In the genomic region with DNA sequence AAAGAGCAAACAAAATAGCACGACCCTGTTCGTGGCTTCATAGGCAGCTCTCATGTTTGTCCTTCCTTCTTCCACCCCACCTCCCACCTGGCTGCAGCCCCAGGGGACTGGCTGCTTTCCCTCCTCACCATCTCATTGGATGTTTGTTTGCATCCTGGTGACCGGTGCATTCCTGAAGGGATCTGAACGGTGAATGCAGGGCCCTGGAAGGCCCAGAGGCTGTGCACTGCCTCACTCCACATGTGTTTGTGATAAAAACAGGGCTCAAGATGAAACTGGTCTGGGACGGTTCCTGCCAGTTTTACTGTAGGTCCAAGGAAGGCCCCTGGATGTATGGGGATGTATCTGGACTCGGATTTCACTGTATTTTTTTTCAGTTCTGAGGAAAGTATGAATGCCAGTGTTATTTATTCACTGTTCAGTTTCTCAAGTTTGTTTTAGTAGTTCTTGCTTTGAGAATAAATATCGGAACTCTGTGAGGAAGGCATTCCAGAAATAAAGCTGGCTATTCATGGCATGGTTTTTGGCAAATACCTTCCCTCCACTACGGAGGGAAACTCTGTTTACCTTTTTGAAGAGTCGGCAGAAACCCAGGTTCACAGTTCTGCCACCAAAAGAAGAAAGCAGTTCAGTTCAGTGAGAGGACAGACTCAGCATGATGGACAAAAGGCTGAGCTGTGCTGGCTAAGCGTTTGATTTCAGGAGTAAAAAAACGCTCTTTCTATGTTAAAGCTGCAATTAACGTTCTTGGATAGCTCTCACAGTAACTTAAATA, we compare ENCODE assay signal across 9 cellular contexts. TPM values are rescaled to one million over a fixed set of nuclear protein-coding genes. Genes with fewer than 3 reads are reported as not detected.
A peak's percentile ranks its signal among the peaks of the same experiment; 100 is the strongest.
DNase-seq lines count a peak whose midpoint lies in the region; ATAC-seq and TF ChIP-seq lines count a peak whose summit lies in the region.
"Had no signal": no experiment of that assay in that cellular context is flagged by ENCODE, and none has a peak within 500 bp of the region (broad histone marks: within the 10 kb centered on the region; RNA-seq: fewer than 3 reads in every experiment).

No MANE protein-coding gene starts in this region.

- POLR2A ChIA-PET in CD8-positive, alpha-beta T cell (lab: Charles Lee) = no interaction called here
- POLR2A ChIA-PET in OCI-LY7 (lab: Charles Lee) = interaction anchor here (0.6 kb wide), 1 partner anchor 71 kb away, joined by 3 read pairs; no protein-coding TSS in a partner anchor

- peak overlapping the region; percentile 58 for H3K27ac Mint-ChIP-seq in CD8-positive, alpha-beta T cell
- peak overlapping the region; percentile 92 for H3K27ac Mint-ChIP-seq in nephron progenitor cell
- H3K27ac Mint-ChIP-seq in activated T-helper 1 cell treated with anti-CD3 and anti-CD28 coated beads, Interleukin-12 subunit alpha, Interleukin-12 subunit beta, Interleukin-2, Interleukin-4 antibody, amounts not matched to agents 30 ng/mL and 10 ng/mL and 1 ng/mL, durations not matched to agents 14 hours and 24 hours and 36 hours = no peak overlapping the region

- no peak for TF ChIP-seq POLR2A in esophagus muscularis mucosa (IDR thresholded peaks at IDR 0.05; ENCODE audit: low read depth)

- H3K9me2 ChIP-seq in OCI-LY7 (ENCODE audit: insufficient read depth, low read length) = no peaks in the 10 kb centered on the region

- no peaks in the 10 kb centered on the region for H3K27me3 Mint-ChIP-seq in CD8-positive, alpha-beta T cell (ENCODE audit: low read depth)
- H3K27me3 Mint-ChIP-seq in nephron progenitor cell (ENCODE audit: low read depth, poor library complexity) = peaks cover 3% of the 10 kb centered on the region
- H3K27me3 Mint-ChIP-seq in activated T-helper 1 cell treated with anti-CD3 and anti-CD28 coated beads, Interleukin-12 subunit alpha, Interleukin-12 subunit beta, Interleukin-2, Interleukin-4 antibody, amounts not matched to agents 30 ng/mL and 10 ng/mL and 1 ng/mL, durations not matched to agents 14 hours and 24 hours and 36 hours (ENCODE audit: insufficient read depth) = no peaks in the 10 kb centered on the region

- no peak for DNase-seq in CD8-positive, alpha-beta T cell
- DNase-seq in NCI-H146 (lab: John Stamatoyannopoulos, UW) = peak; percentile 76
- no peak for DNase-seq in esophagus muscularis mucosa (ENCODE audit: extremely low spot score)
- DNase-seq in nephron progenitor cell = peak; percentile 57
- DNase-seq in activated T-helper 1 cell treated with anti-CD3 and anti-CD28 coated beads, Interleukin-12 subunit alpha, Interleukin-12 subunit beta, Interleukin-2, Interleukin-4 antibody, amounts not matched to agents 30 ng/mL and 10 ng/mL and 1 ng/mL, durations not matched to agents 14 hours and 24 hours and 36 hours (ENCODE audit: low spot score) = no peak
- no peak for DNase-seq in OCI-LY7 (ENCODE audit: low spot score)

- intact Hi-C loops in CD8-positive, alpha-beta T cell (cut with DNase I, micrococcal nuclease) = no loop called here
- intact Hi-C loops in esophagus muscularis mucosa (cut with DNase I) = no loop called here
- intact Hi-C loops in activated T-helper 1 cell treated with anti-CD3 and anti-CD28 coated beads, Interleukin-12 subunit alpha, Interleukin-12 subunit beta, Interleukin-2, Interleukin-4 antibody, amounts not matched to agents 30 ng/mL and 10 ng/mL and 1 ng/mL, durations not matched to agents 14 hours and 24 hours and 36 hours (cut with micrococcal nuclease) = no loop called here
- intact Hi-C loops in OCI-LY7 (cut with micrococcal nuclease; ENCODE audit: unreplicated experiment) = no loop called here

- 30% methylated on average over 12 of the region's 12 CpGs for WGBS in esophagus muscularis mucosa

- peaks cover 4% of the 10 kb centered on the region for H3K4me1 ChIP-seq in CD8-positive, alpha-beta T cell (ENCODE audit: insufficient read depth, low read length)
- H3K4me1 ChIP-seq in esophagus muscularis mucosa (peaks cover 0 to 30% (median 26%) of the 10 kb centered on the region in 4 donors), OCI-LY7 (ENCODE audit: insufficient read depth, low read length, poor library complexity, severe bottlenecking) (no peaks in the 10 kb centered on the region)

- H3K9me3 ChIP-seq in CD8-positive, alpha-beta T cell (ENCODE audit: low read length) = no peaks in the 10 kb centered on the region
- H3K9me3 ChIP-seq in esophagus muscularis mucosa (no peaks in the 10 kb centered on the region), OCI-LY7 (ENCODE audit: low read length) (no peaks in the 10 kb centered on the region)

- CTCF ChIA-PET in CD8-positive, alpha-beta T cell (lab: Charles Lee) = interaction anchor here (2.5 kb wide), 1 partner anchor 159 kb away, joined by 5 read pairs; no protein-coding TSS in a partner anchor
- CTCF ChIA-PET in OCI-LY7 (lab: Charles Lee; ENCODE audit: unreplicated experiment) = no interaction called here

- H3K27ac ChIP-seq in CD8-positive, alpha-beta T cell (ENCODE audit: low read depth, low read length) = no peak overlapping the region
- H3K27ac ChIP-seq in esophagus muscularis mucosa (replicated peaks in 1 of 4) (peak overlapping the region; percentile 66 to 80 (median 78)), OCI-LY7 (ENCODE audit: low read depth, low read length, poor library complexity, severe bottlenecking) (no peak overlapping the region)

- no peaks in the 10 kb centered on the region for H3K36me3 ChIP-seq in CD8-positive, alpha-beta T cell (ENCODE audit: insufficient read depth, low read length)
- H3K36me3 ChIP-seq in esophagus muscularis mucosa = no peaks in the 10 kb centered on the region
- H3K36me3 ChIP-seq in OCI-LY7 (ENCODE audit: insufficient read depth, low read length) = no peaks in the 10 kb centered on the region

- BruUV-seq in OCI-LY7 (replicated peaks; lab: Mats Ljungman, UMichigan) = no TSS peak

- TF ChIP-seq EP300 in esophagus muscularis mucosa (IDR thresholded peaks at IDR 0.05) = no peak

- ATAC-seq in CD8-positive, alpha-beta T cell = no peak
- ATAC-seq in HG02798 (IDR thresholded peaks at IDR 0.05; ENCODE audit: poor library complexity, unreplicated experiment) (no peak), HG03520 (IDR thresholded peaks at IDR 0.05; ENCODE audit: unreplicated experiment) (no peak)

- peaks cover 9% of the 10 kb centered on the region for H3K4me1 Mint-ChIP-seq in CD8-positive, alpha-beta T cell (ENCODE audit: low read depth)
- peaks cover 40% of the 10 kb centered on the region for H3K4me1 Mint-ChIP-seq in nephron progenitor cell
- H3K4me1 Mint-ChIP-seq in activated T-helper 1 cell treated with anti-CD3 and anti-CD28 coated beads, Interleukin-12 subunit alpha, Interleukin-12 subunit beta, Interleukin-2, Interleukin-4 antibody, amounts not matched to agents 30 ng/mL and 10 ng/mL and 1 ng/mL, durations not matched to agents 14 hours and 24 hours and 36 hours (ENCODE audit: low read depth) = peaks cover 14% of the 10 kb centered on the region

- no peaks in the 10 kb centered on the region for H3K9me3 Mint-ChIP-seq in CD8-positive, alpha-beta T cell
- no peaks in the 10 kb centered on the region for H3K9me3 Mint-ChIP-seq in nephron progenitor cell
- H3K9me3 Mint-ChIP-seq in activated T-helper 1 cell treated with anti-CD3 and anti-CD28 coated beads, Interleukin-12 subunit alpha, Interleukin-12 subunit beta, Interleukin-2, Interleukin-4 antibody, amounts not matched to agents 30 ng/mL and 10 ng/mL and 1 ng/mL, durations not matched to agents 14 hours and 24 hours and 36 hours = no peaks in the 10 kb centered on the region
- H3K9me3 Mint-ChIP-seq: T-helper 1 cell treated with Interleukin-12 subunit alpha and Interleukin-12 subunit beta and Interleukin-4 antibody, amounts not matched to agents 30 μg/mL and 1 μg/mL, for 36 hours had no signal

- H2AFZ ChIP-seq in OCI-LY7 (ENCODE audit: low read length) = no peak overlapping the region

- no peaks in the 10 kb centered on the region for H3K36me3 Mint-ChIP-seq in CD8-positive, alpha-beta T cell
- peaks cover 3% of the 10 kb centered on the region for H3K36me3 Mint-ChIP-seq in nephron progenitor cell (ENCODE audit: low read depth)
- no peaks in the 10 kb centered on the region for H3K36me3 Mint-ChIP-seq in activated T-helper 1 cell treated with anti-CD3 and anti-CD28 coated beads, Interleukin-12 subunit alpha, Interleukin-12 subunit beta, Interleukin-2, Interleukin-4 antibody, amounts not matched to agents 30 ng/mL and 10 ng/mL and 1 ng/mL, durations not matched to agents 14 hours and 24 hours and 36 hours (ENCODE audit: low read depth)

- no peak overlapping the region for H3K4me3 Mint-ChIP-seq in CD8-positive, alpha-beta T cell
- H3K4me3 Mint-ChIP-seq in nephron progenitor cell = peak overlapping the region; percentile 15
- H3K4me3 Mint-ChIP-seq in activated T-helper 1 cell treated with anti-CD3 and anti-CD28 coated beads, Interleukin-12 subunit alpha, Interleukin-12 subunit beta, Interleukin-2, Interleukin-4 antibody, amounts not matched to agents 30 ng/mL and 10 ng/mL and 1 ng/mL, durations not matched to agents 14 hours and 24 hours and 36 hours = no peak overlapping the region

- TF ChIP-seq CTCF in CD8-positive, alpha-beta T cell (IDR thresholded peaks at IDR 0.05) = no peak
- TF ChIP-seq CTCF in esophagus muscularis mucosa (IDR thresholded peaks at IDR 0.05) (no peak), nephron progenitor cell (IDR thresholded peaks at IDR 0.05) (no peak), OCI-LY7 (conservative IDR thresholded peaks at IDR 0.05; ENCODE audit: low read length) (no peak)

- H3K4me3 ChIP-seq in CD8-positive, alpha-beta T cell (ENCODE audit: low read depth, low read length) = peak overlapping the region; percentile 27
- H3K4me3 ChIP-seq in esophagus muscularis mucosa = peak overlapping the region in 3 of 4 donors; percentile 22 to 31 (median 22)
- no peak overlapping the region for H3K4me3 ChIP-seq in OCI-LY7 (ENCODE audit: low read depth, low read length, poor library complexity, severe bottlenecking)

- no peaks in the 10 kb centered on the region for H3K27me3 ChIP-seq in CD8-positive, alpha-beta T cell (ENCODE audit: insufficient read depth, low read length)
- no peaks in the 10 kb centered on the region for H3K27me3 ChIP-seq in esophagus muscularis mucosa

- no peaks in the 10 kb centered on the region for H4K20me1 ChIP-seq in OCI-LY7 (ENCODE audit: insufficient read depth, low read length)

- H3K79me2 ChIP-seq in OCI-LY7 (ENCODE audit: insufficient read depth, low read depth, low read length) = no peaks in the 10 kb centered on the region

- H3K4me2 ChIP-seq in OCI-LY7 (ENCODE audit: low read length) = no peak overlapping the region

RNA-seq across cellular contexts. Expression of gene CNN3, which starts 42.6 kb away (rescaled TPM):
- 1 to 10 TPM; 7.5 to 9.4 TPM for total RNA-seq in CD8-positive, alpha-beta T cell
- 100 to 1,000 TPM; 140 to 268 (median 194) TPM for total RNA-seq in esophagus muscularis mucosa
- 1.4 and 1.9 TPM in 2 replicates for total RNA-seq in activated T-helper 1 cell treated with anti-CD3 and anti-CD28 coated beads, Interleukin-12 subunit alpha, Interleukin-12 subunit beta, Interleukin-2, Interleukin-4 antibody, amounts not matched to agents 30 ng/mL and 10 ng/mL and 1 ng/mL, durations not matched to agents 14 hours and 24 hours and 36 hours
- not detected in 2 replicates for total RNA-seq in OCI-LY7 (2014; rRNA removed; shearing (Covaris generic))
- not detected in 2 replicates for total RNA-seq in OCI-LY7 (2022)

Comparison
In these comparisons a context has a peak if more than half of its experiments do, and no peak if none do; other contexts are left out.
1. DNase-seq: peak in NCI-H146 (single experiment) and nephron progenitor cell (single experiment); none in CD8-positive, alpha-beta T cell (0 of 7), esophagus muscularis mucosa (single experiment), activated T-helper 1 cell treated with anti-CD3 and anti-CD28 coated beads, Interleukin-12 subunit alpha, Interleukin-12 subunit beta, Interleukin-2, Interleukin-4 antibody, amounts not matched to agents 30 ng/mL and 10 ng/mL and 1 ng/mL, durations not matched to agents 14 hours and 24 hours and 36 hours (single experiment) and OCI-LY7 (single experiment).
2. H3K27ac ChIP-seq: peak in esophagus muscularis mucosa (4 of 4); none in CD8-positive, alpha-beta T cell (single experiment) and OCI-LY7 (single experiment).
3. RNA of gene CNN3, which starts 42.6 kb away (total RNA-seq): 140 to 268 TPM in esophagus muscularis mucosa; 7.5 to 9.4 TPM in CD8-positive, alpha-beta T cell, 1.4 to 1.9 TPM in activated T-helper 1 cell treated with anti-CD3 and anti-CD28 coated beads, Interleukin-12 subunit alpha, Interleukin-12 subunit beta, Interleukin-2, Interleukin-4 antibody, amounts not matched to agents 30 ng/mL and 10 ng/mL and 1 ng/mL, durations not matched to agents 14 hours and 24 hours and 36 hours and not detected in OCI-LY7; every median in the first group is over 10 times any median in the second.